8 cellular contexts compared by ENCODE assay signal in the genomic region with DNA sequence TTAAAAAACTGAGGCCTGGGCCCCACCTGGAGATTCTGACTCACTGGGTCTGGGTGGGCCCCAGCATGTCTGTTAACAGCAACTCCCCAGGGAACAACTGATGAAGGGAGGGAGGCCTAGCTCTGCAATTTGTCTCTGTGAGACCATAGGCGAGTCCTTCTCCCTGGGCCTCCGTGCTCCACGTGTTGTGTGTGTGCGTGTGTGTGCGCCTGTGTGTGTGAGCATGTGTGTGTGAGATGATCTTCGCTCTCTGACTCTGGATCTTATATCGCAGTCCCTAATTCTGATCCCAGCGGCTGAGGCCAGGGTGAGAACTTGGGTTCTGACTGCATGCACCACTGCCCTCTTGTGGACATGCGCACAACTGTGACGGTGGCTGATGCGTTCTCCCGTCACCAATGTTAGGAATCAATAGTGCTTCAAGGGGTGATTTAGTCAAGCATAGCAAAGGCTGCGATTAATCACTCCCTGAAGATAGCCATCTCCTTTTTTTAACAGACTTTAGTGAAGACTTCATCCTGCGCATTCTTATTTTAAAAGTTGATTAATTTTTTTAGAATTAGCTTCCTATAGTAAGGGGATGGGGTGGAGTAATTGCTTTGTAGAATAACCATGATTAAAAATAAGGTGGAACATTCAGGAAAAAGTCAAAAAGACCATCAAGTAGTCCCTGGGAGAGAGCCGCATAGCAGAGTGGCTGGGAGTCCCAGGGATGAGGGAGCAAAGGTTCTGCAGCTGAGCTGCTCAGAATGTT.
DNase-seq lines count a peak whose midpoint lies in the region; ATAC-seq lines count a peak whose summit lies in the region.

No MANE protein-coding gene starts in this region.

- no peaks in the 10 kb centered on the region for H3K9me3 ChIP-seq in BLaER1

- peak; percentile 58 for DNase-seq in GM19240 (ENCODE audit: insufficient read length, low spot score)
- DNase-seq in NCI-H526 (lab: John Stamatoyannopoulos, UW) = peak; percentile 78 to 92
- DNase-seq in activated CD4-positive, alpha-beta T cell treated with anti-CD3 and anti-CD28 coated beads, Interleukin-2, amount 50 U/mL, for 4 hours = peak; percentile 82 to 84
- peak; percentile 88 for DNase-seq in ecto neural progenitor cell (ENCODE audit: low spot score)
- DNase-seq in memory B cell (ENCODE audit: low spot score in 2 of 2) = peak; percentile 80 to 82
- DNase-seq in stimulated activated CD8-positive, alpha-beta memory T cell treated with anti-CD3 and anti-CD28 coated beads, Interleukin-15, amount 100 ng/mL, for 48 hours (ENCODE audit: low read depth in 2 of 2) = peak; percentile 73

- no peak overlapping the region for H3K9ac ChIP-seq in BLaER1

- no peaks in the 10 kb centered on the region for H3K27me3 Mint-ChIP-seq in memory B cell

- no peaks in the 10 kb centered on the region for H3K36me3 Mint-ChIP-seq in memory B cell

- H4K20me1 ChIP-seq in BLaER1 = no peaks in the 10 kb centered on the region

- ATAC-seq in HG03457 (IDR thresholded peaks at IDR 0.05; ENCODE audit: unreplicated experiment) (peak; percentile 72), memory B cell (ENCODE audit: low read depth) (peak; percentile 94)

- no peaks in the 10 kb centered on the region for H3K9me3 Mint-ChIP-seq in memory B cell

- peak overlapping the region; percentile 65 for H3K27ac Mint-ChIP-seq in memory B cell

- peak overlapping the region; percentile 57 for H3K4me2 ChIP-seq in BLaER1

- H3K4me3 ChIP-seq in BLaER1 = no peak overlapping the region

- H3K36me3 ChIP-seq in BLaER1 = no peaks in the 10 kb centered on the region

- H3K27me3 ChIP-seq in BLaER1 = no peaks in the 10 kb centered on the region

- H3K4me1 ChIP-seq in BLaER1 = peaks cover 19% of the 10 kb centered on the region

- H3K4me1 Mint-ChIP-seq in memory B cell = peaks cover 17% of the 10 kb centered on the region

- no peak overlapping the region for H3K27ac ChIP-seq in BLaER1

- peak overlapping the region; percentile 77 for H3K4me3 Mint-ChIP-seq in memory B cell
